In genomic region chrX:85243761-85244410, GRCh38 we compare ENCODE assay signal across 8 cellular contexts. TPM values are rescaled to one million over a fixed set of nuclear protein-coding genes. Genes with fewer than 3 reads are reported as not detected.
DNase-seq lines count a peak whose midpoint lies in the region; ATAC-seq and TF ChIP-seq lines count a peak whose summit lies in the region.

TSS of gene SATL1 (minus strand) at chrX:85243779. CDS start at chrX:85108968, 134,811 bp downstream.
TSS of gene ZNF711 (plus strand) at chrX:85243991. CDS start at chrX:85247573, 3,582 bp downstream.

- H3K4me1 ChIP-seq in neuron (ENCODE audit: insufficient read depth, low read length): peaks cover 12% of the 10 kb centered on the region

- peaks cover 5% of the 10 kb centered on the region in 2 donors for H3K36me3 Mint-ChIP-seq in activated naive CD4-positive, alpha-beta T cell treated with anti-CD3 and anti-CD28 coated beads, Interleukin-2, amount 50 U/mL, for 72 hours
- H3K36me3 Mint-ChIP-seq in glutamatergic neuron (ENCODE audit: unreplicated experiment): no peaks in the 10 kb centered on the region

- peak; percentile 39 for ATAC-seq in HG02981 (IDR thresholded peaks at IDR 0.05; ENCODE audit: unreplicated experiment)
- peak; percentile 34 to 68 for ATAC-seq in activated naive CD4-positive, alpha-beta T cell treated with anti-CD3 and anti-CD28 coated beads, Interleukin-2, amount 50 U/mL, for 72 hours
- ATAC-seq in HG03571 (IDR thresholded peaks at IDR 0.05; ENCODE audit: unreplicated experiment): no peak

- no peaks in the 10 kb centered on the region for H3K9me3 Mint-ChIP-seq in activated naive CD4-positive, alpha-beta T cell treated with anti-CD3 and anti-CD28 coated beads, Interleukin-2, amount 50 U/mL, for 72 hours
- peaks cover 9% of the 10 kb centered on the region for H3K9me3 Mint-ChIP-seq in glutamatergic neuron (ENCODE audit: unreplicated experiment)

- H3K9me3 ChIP-seq in neuron (ENCODE audit: low read length): no peaks in the 10 kb centered on the region

- TF ChIP-seq CTCF in glutamatergic neuron (IDR thresholded peaks at IDR 0.05; ENCODE audit: partially characterized antibody, unreplicated experiment): no peak

- peaks cover 6% of the 10 kb centered on the region for H3K27me3 Mint-ChIP-seq in glutamatergic neuron (ENCODE audit: unreplicated experiment)

- H2AFZ ChIP-seq in neuron (ENCODE audit: low read depth, low read length): peak within 1 kb of the TSS; percentile 83

- peaks cover 9% of the 10 kb centered on the region for H3K36me3 ChIP-seq in neuron (ENCODE audit: insufficient read depth, low read length)

- peak; percentile 33 for DNase-seq in activated T-cell treated with anti-CD3 and anti-CD28 coated beads, Interleukin-2, amount 50 U/mL, for 1 hour
- DNase-seq in activated T-cell treated with anti-CD3 and anti-CD28 coated beads for 4 hours (no peak), NCI-H446 treated with DMSO at 0.1 percent for 48 hours (lab: John Stamatoyannopoulos, UW) (peak; percentile 81), glutamatergic neuron (peak; percentile 79)
- DNase-seq in activated naive CD4-positive, alpha-beta T cell treated with anti-CD3 and anti-CD28 coated beads, Interleukin-2, amount 50 U/mL, for 72 hours (ENCODE audit: low spot score in 2 of 2): peak in 1 of 2 donors; percentile 1

- H3K4me3 Mint-ChIP-seq in glutamatergic neuron (ENCODE audit: unreplicated experiment): peak within 1 kb of the TSS; percentile 99

- no peaks in the 10 kb centered on the region for H3K4me1 Mint-ChIP-seq in glutamatergic neuron (ENCODE audit: low read depth, unreplicated experiment)

- peak within 1 kb of the TSS; percentile 74 for H3K4me3 ChIP-seq in neuron (ENCODE audit: low read length)

- H3K27me3 ChIP-seq in neuron (ENCODE audit: insufficient read depth, low read length): no peaks in the 10 kb centered on the region

- peak within 1 kb of the TSS; percentile 70 to 79 for H3K27ac Mint-ChIP-seq in activated naive CD4-positive, alpha-beta T cell treated with anti-CD3 and anti-CD28 coated beads, Interleukin-2, amount 50 U/mL, for 72 hours
- H3K27ac Mint-ChIP-seq in glutamatergic neuron (ENCODE audit: unreplicated experiment): peak within 1 kb of the TSS; percentile 99

RNA-seq across cellular contexts. Expression of gene SATL1, which starts in this region (rescaled TPM):
- not detected for total RNA-seq in activated naive CD4-positive, alpha-beta T cell treated with anti-CD3 and anti-CD28 coated beads, Interleukin-2, amount 50 U/mL, for 72 hours
- total RNA-seq in glutamatergic neuron (ENCODE audit: unreplicated experiment): not detected

RNA-seq across cellular contexts. Expression of gene ZNF711, which starts in this region (rescaled TPM):
- total RNA-seq in activated naive CD4-positive, alpha-beta T cell treated with anti-CD3 and anti-CD28 coated beads, Interleukin-2, amount 50 U/mL, for 72 hours: under 1 TPM; 0.14 to 0.45 TPM
- 41.9 TPM for total RNA-seq in glutamatergic neuron (ENCODE audit: unreplicated experiment)

Comparison
In these comparisons a context has a peak if more than half of its experiments do, and no peak if none do; other contexts are left out.
1. RNA of gene ZNF711 (total RNA-seq): 41.9 TPM in glutamatergic neuron (single experiment); 0.14 to 0.45 TPM in activated naive CD4-positive, alpha-beta T cell treated with anti-CD3 and anti-CD28 coated beads, Interleukin-2, amount 50 U/mL, for 72 hours; every median in the first group is over 10 times any median in the second.
2. Peak in ATAC-seq in activated naive CD4-positive, alpha-beta T cell treated with anti-CD3 and anti-CD28 coated beads, Interleukin-2, amount 50 U/mL, for 72 hours; RNA of the genes that start here not detected or under 1 TPM.